Comparison of ENCODE assay signal across 8 cellular contexts in genomic region chr6:26216886-26217713, GRCh38.
DNase-seq lines count a peak whose midpoint lies in the region; ATAC-seq and TF ChIP-seq lines count a peak whose summit lies in the region.

No MANE protein-coding gene starts in this region.

- no peak overlapping the region for H2AFZ ChIP-seq in DND-41 (ENCODE audit: low read depth, low read length)
- H2AFZ ChIP-seq in GM23338: no peak overlapping the region
- H2AFZ ChIP-seq in mesenchymal stem cell (ENCODE audit: low read depth, low read length): no peak overlapping the region

- H3K79me2 ChIP-seq in DND-41 (ENCODE audit: insufficient read depth, low read length) (peaks cover 16% of the 10 kb centered on the region), GM23338 (replicated peaks; ENCODE audit: insufficient read depth) (no peaks in the 10 kb centered on the region)

- no peak overlapping the region for H3K4me3 Mint-ChIP-seq in GM23338
- no peak overlapping the region for H3K4me3 Mint-ChIP-seq in activated CD4-positive, alpha-beta T cell treated with anti-CD3 and anti-CD28 coated beads for 36 hours

- H3K4ac ChIP-seq in mesenchymal stem cell (ENCODE audit: low read depth in 1 of 2, low read length in 2 of 2): peak overlapping the region; percentile 46 to 78

- H4K91ac ChIP-seq in mesenchymal stem cell (ENCODE audit: low read length): peak overlapping the region; percentile 44

- H4K20me1 ChIP-seq in DND-41 (ENCODE audit: insufficient read depth, low read length): peaks cover 4% of the 10 kb centered on the region; the same call in 1 of the 2 replicates
- no peaks in the 10 kb centered on the region for H4K20me1 ChIP-seq in GM23338 (replicated peaks; ENCODE audit: insufficient read depth)

- peak overlapping the region in 1 of 2 experiments; percentile 74 for H2BK12ac ChIP-seq in mesenchymal stem cell (ENCODE audit: low read length in 2 of 2)

- CTCF ChIA-PET in activated CD4-positive, alpha-beta T cell treated with anti-CD3 and anti-CD28 coated beads for 36 hours (lab: Charles Lee): interaction anchor here (0.7 to 3.3 kb wide), 19 partner anchors 9 to 379 kb away, joined by 3 to 30 read pairs (median 5); partner anchors contain the start of gene ABT1

- peaks cover 2% of the 10 kb centered on the region; the same call in 1 of the 3 replicates for H3K9me3 Mint-ChIP-seq in GM23338
- H3K9me3 Mint-ChIP-seq in activated CD4-positive, alpha-beta T cell treated with anti-CD3 and anti-CD28 coated beads for 36 hours (ENCODE audit: low read depth): peaks cover 3% of the 10 kb centered on the region

- H3K9ac ChIP-seq in DND-41 (ENCODE audit: low read depth, low read length) (peak overlapping the region; percentile 89), mesenchymal stem cell (ENCODE audit: low read length) (peak overlapping the region; percentile 84)

- H3K9me2 ChIP-seq in GM23338 (ENCODE audit: insufficient read depth): no peaks in the 10 kb centered on the region

- intact Hi-C loops in activated CD4-positive, alpha-beta T cell treated with anti-CD3 and anti-CD28 coated beads for 36 hours (cut with DNase I, micrococcal nuclease): loop anchor here (1.0 to 5.0 kb wide), 14 partner anchors 13 to 915 kb away; a partner anchor contains a TSS

- peak overlapping the region in 1 of 2 experiments; percentile 83 for H3K14ac ChIP-seq in mesenchymal stem cell (ENCODE audit: low read length in 2 of 2)

- no peaks in the 10 kb centered on the region for H3K27me3 ChIP-seq in DND-41 (ENCODE audit: insufficient read depth, low read length, poor library complexity)
- no peaks in the 10 kb centered on the region for H3K27me3 ChIP-seq in GM23338 (ENCODE audit: insufficient read depth)
- H3K27me3 ChIP-seq in mesenchymal stem cell (ENCODE audit: control insufficient read depth in 1 of 2, insufficient read depth in 1 of 2, low read length in 2 of 2): no peaks in the 10 kb centered on the region

- H3K23ac ChIP-seq in mesenchymal stem cell (ENCODE audit: low read length in 2 of 2): peak overlapping the region; percentile 20 to 94

- H3K9me3 ChIP-seq in DND-41 (ENCODE audit: insufficient read depth, low read length, severe bottlenecking): no peaks in the 10 kb centered on the region
- H3K9me3 ChIP-seq in mesenchymal stem cell (ENCODE audit: control insufficient read depth, low read length): no peaks in the 10 kb centered on the region

- H3K36me3 Mint-ChIP-seq in GM23338 (ENCODE audit: low read depth): no peaks in the 10 kb centered on the region
- peaks cover 1% of the 10 kb centered on the region for H3K36me3 Mint-ChIP-seq in activated CD4-positive, alpha-beta T cell treated with anti-CD3 and anti-CD28 coated beads for 36 hours (ENCODE audit: low read depth)

- H2BK15ac ChIP-seq in mesenchymal stem cell (ENCODE audit: low read depth, poor library complexity, severe bottlenecking): no peak overlapping the region

- peak overlapping the region; percentile 98 for H3K27ac ChIP-seq in DND-41 (ENCODE audit: low read length)
- peak overlapping the region; percentile 99 for H3K27ac ChIP-seq in GM23338 (ENCODE audit: low read depth)
- H3K27ac ChIP-seq in mesenchymal stem cell (ENCODE audit: low read length, poor library complexity, severe bottlenecking): peak overlapping the region; percentile 92

- H3K27me3 Mint-ChIP-seq in GM23338 (ENCODE audit: insufficient read depth, low read depth, poor library complexity): peaks cover 10% of the 10 kb centered on the region
- H3K27me3 Mint-ChIP-seq in activated CD4-positive, alpha-beta T cell treated with anti-CD3 and anti-CD28 coated beads for 36 hours: no peaks in the 10 kb centered on the region

- peaks cover 24% of the 10 kb centered on the region for H3K4me1 Mint-ChIP-seq in GM23338
- peaks cover 2% of the 10 kb centered on the region for H3K4me1 Mint-ChIP-seq in activated CD4-positive, alpha-beta T cell treated with anti-CD3 and anti-CD28 coated beads for 36 hours

- H3K36me3 ChIP-seq in DND-41 (ENCODE audit: insufficient read depth, low read length): no peaks in the 10 kb centered on the region
- no peaks in the 10 kb centered on the region for H3K36me3 ChIP-seq in GM23338 (ENCODE audit: insufficient read depth)
- no peaks in the 10 kb centered on the region for H3K36me3 ChIP-seq in mesenchymal stem cell (ENCODE audit: control insufficient read depth in 1 of 2, insufficient read depth in 2 of 2, low read depth in 1 of 2, low read length in 2 of 2)

- DNase-seq in DND-41 (peak; percentile 87), GM23338 (ENCODE audit: low spot score) (peak; percentile 95), NCI-H2081 treated with DMSO at 0.1 percent for 48 hours (lab: John Stamatoyannopoulos, UW) (peak; percentile 51), dermis blood vessel endothelial cell (peak; percentile 96), mesenchymal stem cell (peak; percentile 96)
- peak; percentile 91 for DNase-seq in activated CD4-positive, alpha-beta T cell treated with anti-CD3 and anti-CD28 coated beads for 36 hours
- DNase-seq in stimulated activated CD8-positive, alpha-beta memory T cell treated with anti-CD3 and anti-CD28 coated beads, Interleukin-7, amount 100 ng/mL, for 48 hours (ENCODE audit: extremely low read depth in 1 of 2, low read depth in 1 of 2): peak; percentile 71 to 72

- peak overlapping the region; percentile 33 for H2BK5ac ChIP-seq in mesenchymal stem cell (ENCODE audit: low read depth, low read length, poor library complexity, severe bottlenecking)

- H3K79me1 ChIP-seq in mesenchymal stem cell (replicated peaks; ENCODE audit: low read length, poor library complexity, severe bottlenecking): no peaks in the 10 kb centered on the region

- H3K4me3 ChIP-seq in DND-41 (ENCODE audit: low read depth in 1 of 2, low read length in 2 of 2) (peak overlapping the region; percentile 42 to 69), GM23338 (peak overlapping the region; percentile 77), mesenchymal stem cell (ENCODE audit: insufficient read depth in 1 of 2, low read depth in 1 of 2, low read length in 2 of 2) (peak overlapping the region; percentile 62 to 79)

- ATAC-seq in DND-41 (ENCODE audit: insufficient read depth, low read depth) (peak; percentile 58), GM23338 (peak; percentile 58), HG02840 (IDR thresholded peaks at IDR 0.05; ENCODE audit: low FRiP score, unreplicated experiment) (no peak)
- ATAC-seq in activated CD4-positive, alpha-beta T cell treated with anti-CD3 and anti-CD28 coated beads for 36 hours: no peak

- H2AK5ac ChIP-seq in mesenchymal stem cell (ENCODE audit: low read length, severe bottlenecking): no peak overlapping the region

- WGBS in mesenchymal stem cell: under 1% methylated on average over 38 of the region's 44 CpGs

- no peak overlapping the region for H2BK120ac ChIP-seq in mesenchymal stem cell (ENCODE audit: low read depth, low read length)

- peak overlapping the region; percentile 49 to 99 for H3K18ac ChIP-seq in mesenchymal stem cell (ENCODE audit: low read depth in 1 of 2, low read length in 2 of 2)

- no peak overlapping the region for H3K27ac Mint-ChIP-seq in GM23338
- H3K27ac Mint-ChIP-seq in activated CD4-positive, alpha-beta T cell treated with anti-CD3 and anti-CD28 coated beads for 36 hours: no peak overlapping the region

- POLR2A ChIA-PET in activated CD4-positive, alpha-beta T cell treated with anti-CD3 and anti-CD28 coated beads for 36 hours (lab: Charles Lee): interaction anchor here (0.6 to 5.8 kb wide), 39 partner anchors 8 to 1679 kb away, joined by 3 to 246 read pairs (median 8); partner anchors contain the start of gene HMGN4

- peak overlapping the region; percentile 52 for H4K8ac ChIP-seq in mesenchymal stem cell (ENCODE audit: low read length)

- H3K4me1 ChIP-seq in DND-41 (ENCODE audit: insufficient read depth, low read length) (peaks cover 57% of the 10 kb centered on the region), GM23338 (ENCODE audit: insufficient read depth) (peaks cover 12% of the 10 kb centered on the region), mesenchymal stem cell (ENCODE audit: control insufficient read depth, insufficient read depth, low read depth, low read length) (peaks cover 14% of the 10 kb centered on the region)

- H3K4me2 ChIP-seq in DND-41 (ENCODE audit: insufficient read depth, low read length): peak overlapping the region; percentile 62
- H3K4me2 ChIP-seq in GM23338: peak overlapping the region; percentile 85
- H3K4me2 ChIP-seq in mesenchymal stem cell (ENCODE audit: low read length, poor library complexity, severe bottlenecking): peak overlapping the region; percentile 70

- TF ChIP-seq CTCF in DND-41 (IDR thresholded peaks at IDR 0.05; ENCODE audit: borderline replicate concordance, extremely low read depth, low read length, poor library complexity, severe bottlenecking): peak; percentile 50
- peak; percentile 30 to 33; a peak in 3 of 4 replicates for TF ChIP-seq CTCF in GM23338 (conservative IDR thresholded peaks at IDR 0.05; ENCODE audit: low read depth in 2 of 2)

- H3F3A ChIP-seq in GM23338 (replicated peaks; ENCODE audit: low read depth): peaks cover 12% of the 10 kb centered on the region

TF ChIP-seq in GM23338, 12 proteins besides CTCF, POLR2A, EP300 and RAD21 (continues in another document):
- TF ChIP-seq ZNF114 (CRISPR knock-in tag; IDR thresholded peaks at IDR 0.05) (peak; percentile 70; the same call in 1 of the 2 replicates), ETS1 (IDR thresholded peaks at IDR 0.05) (peak; percentile 74), NANOG (IDR thresholded peaks at IDR 0.05; ENCODE audit: borderline replicate concordance) (no peak), ZNF331 (CRISPR knock-in tag; IDR thresholded peaks at IDR 0.05; ENCODE audit: low read depth) (no peak), EZH2 (IDR thresholded peaks at IDR 0.05; ENCODE audit: low read depth, unreplicated experiment) (no peak)

Comparison
In these comparisons a context has a peak if more than half of its experiments do, and no peak if none do; other contexts are left out.
1. ATAC-seq: peak in DND-41 (single experiment) and GM23338 (single experiment); none in activated CD4-positive, alpha-beta T cell treated with anti-CD3 and anti-CD28 coated beads for 36 hours (single experiment) and HG02840 (single experiment).
2. Peak in every context shown above with its lines, with median percentiles within 50 percentile points of each other: DNase-seq, H3K27ac ChIP-seq, H3K4me2 ChIP-seq and H3K4me3 ChIP-seq.